In genomic region chr15:75104804-75105557, GRCh38 we compare ENCODE assay signal across 7 cellular contexts.
DNase-seq lines count a peak whose midpoint lies in the region; ATAC-seq and TF ChIP-seq lines count a peak whose summit lies in the region.

No MANE protein-coding gene starts in this region.

- no peaks in the 10 kb centered on the region for H3K4me1 ChIP-seq in prostate gland (replicated peaks)

- no peaks in the 10 kb centered on the region for H3K9me3 ChIP-seq in prostate gland

- DNase-seq in GM10248 (ENCODE audit: extremely low spot score) (peak; percentile 83), HCEC 1CT (peak; percentile 81), NCI-H2196 (lab: John Stamatoyannopoulos, UW; ENCODE audit: unreplicated experiment) (peak; percentile 66), iPS-NIHi11 (ENCODE audit: low spot score) (peak; percentile 62), prostate gland (ENCODE audit: low spot score) (no peak)
- DNase-seq in activated naive CD8-positive, alpha-beta T cell treated with anti-CD3 and anti-CD28 coated beads, Interleukin-2, amount 10 ng/mL, durations not matched to agents 7 days and 5 days: no peak
- DNase-seq in stimulated activated effector memory CD8-positive, alpha-beta T cell treated with anti-CD3 and anti-CD28 coated beads, Interleukin-12 subunit alpha, Interleukin-12 subunit beta, amount 100 ng/mL, for 72 hours (ENCODE audit: low spot score in 2 of 2): no peak

- peak; percentile 17 for ATAC-seq in activated naive CD8-positive, alpha-beta T cell treated with anti-CD3 and anti-CD28 coated beads, Interleukin-2, amount 10 ng/mL, durations not matched to agents 7 days and 5 days (ENCODE audit: low read depth)
- peak; percentile 79 for ATAC-seq in stimulated activated effector memory CD8-positive, alpha-beta T cell treated with anti-CD3 and anti-CD28 coated beads, Interleukin-12 subunit alpha, Interleukin-12 subunit beta, amount 100 ng/mL, for 72 hours

- peak overlapping the region; percentile 82 for H3K27ac Mint-ChIP-seq in activated naive CD8-positive, alpha-beta T cell treated with anti-CD3 and anti-CD28 coated beads, Interleukin-2, amount 10 ng/mL, durations not matched to agents 7 days and 5 days
- H3K27ac Mint-ChIP-seq in stimulated activated effector memory CD8-positive, alpha-beta T cell treated with anti-CD3 and anti-CD28 coated beads, Interleukin-12 subunit alpha, Interleukin-12 subunit beta, amount 100 ng/mL, for 72 hours: peak overlapping the region; percentile 87

- POLR2A ChIA-PET in GM10248 (lab: Yijun Ruan, JAX): interaction anchor here (0.6 to 1.1 kb wide), 4 partner anchors 10 to 71 kb away, joined by 3 to 4 read pairs (median 4); no protein-coding TSS in a partner anchor
- POLR2A ChIA-PET in activated naive CD8-positive, alpha-beta T cell treated with anti-CD3 and anti-CD28 coated beads, Interleukin-2, amount 10 ng/mL, durations not matched to agents 7 days and 5 days (lab: Charles Lee): interaction anchor here (1.1 kb wide), 1 partner anchor 97 kb away, joined by 3 read pairs; the partner anchor contains the start of gene C15orf39

- WGBS in prostate gland: 61% methylated on average over 3 of the region's 3 CpGs

- intact Hi-C loops in prostate gland (cut with DNase I): no loop called here

- TF ChIP-seq CTCF in GM10248 (IDR thresholded peaks at IDR 0.05; ENCODE audit: control extremely low read depth, extremely low read depth, low read depth, missing control alignments): no peak
- no peak for TF ChIP-seq CTCF in prostate gland (IDR thresholded peaks at IDR 0.05)

- no peaks in the 10 kb centered on the region for H3K9me3 Mint-ChIP-seq in activated naive CD8-positive, alpha-beta T cell treated with anti-CD3 and anti-CD28 coated beads, Interleukin-2, amount 10 ng/mL, durations not matched to agents 7 days and 5 days
- no peaks in the 10 kb centered on the region for H3K9me3 Mint-ChIP-seq in stimulated activated effector memory CD8-positive, alpha-beta T cell treated with anti-CD3 and anti-CD28 coated beads, Interleukin-12 subunit alpha, Interleukin-12 subunit beta, amount 100 ng/mL, for 72 hours

- no peaks in the 10 kb centered on the region for H3K27me3 ChIP-seq in prostate gland (replicated peaks; ENCODE audit: insufficient read depth)

- CTCF ChIA-PET in GM10248 (lab: Yijun Ruan, JAX): interaction anchor here (0.8 to 3.1 kb wide), 6 partner anchors 9 to 99 kb away, joined by 3 to 19 read pairs (median 4); partner anchors contain the start of gene C15orf39

- peak overlapping the region; percentile 12 for H3K4me3 Mint-ChIP-seq in activated naive CD8-positive, alpha-beta T cell treated with anti-CD3 and anti-CD28 coated beads, Interleukin-2, amount 10 ng/mL, durations not matched to agents 7 days and 5 days
- no peak overlapping the region for H3K4me3 Mint-ChIP-seq in stimulated activated effector memory CD8-positive, alpha-beta T cell treated with anti-CD3 and anti-CD28 coated beads, Interleukin-12 subunit alpha, Interleukin-12 subunit beta, amount 100 ng/mL, for 72 hours

- peaks cover 17% of the 10 kb centered on the region for H3K27me3 Mint-ChIP-seq in activated naive CD8-positive, alpha-beta T cell treated with anti-CD3 and anti-CD28 coated beads, Interleukin-2, amount 10 ng/mL, durations not matched to agents 7 days and 5 days

- no peaks in the 10 kb centered on the region for H3K36me3 ChIP-seq in prostate gland

- H3K4me1 Mint-ChIP-seq in activated naive CD8-positive, alpha-beta T cell treated with anti-CD3 and anti-CD28 coated beads, Interleukin-2, amount 10 ng/mL, durations not matched to agents 7 days and 5 days: peaks cover 31% of the 10 kb centered on the region
- peaks cover 41% of the 10 kb centered on the region for H3K4me1 Mint-ChIP-seq in stimulated activated effector memory CD8-positive, alpha-beta T cell treated with anti-CD3 and anti-CD28 coated beads, Interleukin-12 subunit alpha, Interleukin-12 subunit beta, amount 100 ng/mL, for 72 hours

- no peak overlapping the region for H3K4me3 ChIP-seq in prostate gland

- peaks cover 2% of the 10 kb centered on the region for H3K36me3 Mint-ChIP-seq in activated naive CD8-positive, alpha-beta T cell treated with anti-CD3 and anti-CD28 coated beads, Interleukin-2, amount 10 ng/mL, durations not matched to agents 7 days and 5 days
- peaks cover 13% of the 10 kb centered on the region for H3K36me3 Mint-ChIP-seq in stimulated activated effector memory CD8-positive, alpha-beta T cell treated with anti-CD3 and anti-CD28 coated beads, Interleukin-12 subunit alpha, Interleukin-12 subunit beta, amount 100 ng/mL, for 72 hours

- no peak for TF ChIP-seq POLR2A in prostate gland (IDR thresholded peaks at IDR 0.05)

- no peak overlapping the region for H3K27ac ChIP-seq in prostate gland

Comparison
In these comparisons a context has a peak if more than half of its experiments do, and no peak if none do; other contexts are left out.
1. DNase-seq: peak in GM10248 (single experiment), HCEC 1CT (single experiment), NCI-H2196 (single experiment) and iPS-NIHi11 (single experiment); none in activated naive CD8-positive, alpha-beta T cell treated with anti-CD3 and anti-CD28 coated beads, Interleukin-2, amount 10 ng/mL, durations not matched to agents 7 days and 5 days (single experiment), stimulated activated effector memory CD8-positive, alpha-beta T cell treated with anti-CD3 and anti-CD28 coated beads, Interleukin-12 subunit alpha, Interleukin-12 subunit beta, amount 100 ng/mL, for 72 hours (0 of 2) and prostate gland (single experiment).